ENCODE assay signal across 8 cellular contexts in genomic region chr14:89973234-89973823, GRCh38. TPM values are rescaled to one million over a fixed set of nuclear protein-coding genes. Genes with fewer than 3 reads are reported as not detected.
DNase-seq lines count a peak whose midpoint lies in the region; ATAC-seq and TF ChIP-seq lines count a peak whose summit lies in the region.

No MANE protein-coding gene starts in this region.

- CTCF ChIA-PET in activated CD4-positive, alpha-beta T cell treated with anti-CD3 and anti-CD28 coated beads for 36 hours (lab: Charles Lee), result interaction anchor here (0.6 to 4.5 kb wide), 18 partner anchors 9 to 393 kb away, joined by 3 to 53 read pairs (median 4); partner anchors contain the start of genes EFCAB11 and KCNK13

- no peaks in the 10 kb centered on the region for H3K27me3 Mint-ChIP-seq in activated CD4-positive, alpha-beta T cell treated with anti-CD3 and anti-CD28 coated beads for 36 hours
- H3K27me3 Mint-ChIP-seq in natural killer cell treated with Interleukin-12 subunit alpha and Interleukin-12 subunit beta and Interleukin-15 and Interleukin-18, amount 100 ng/mL, for 72 hours, result no peaks in the 10 kb centered on the region

- TF ChIP-seq CTCF in upper lobe of left lung (IDR thresholded peaks at IDR 0.05), result peak; percentile 61 to 79 (median 70)

- peak; percentile 63 for ATAC-seq in activated CD4-positive, alpha-beta T cell treated with anti-CD3 and anti-CD28 coated beads for 36 hours
- ATAC-seq in HG03442 (IDR thresholded peaks at IDR 0.05; ENCODE audit: unreplicated experiment) (peak; percentile 67), upper lobe of left lung (ENCODE audit: low FRiP score in 2 of 2) (peak; percentile 78 to 88)
- peak in 1 of 2 donors; percentile 68 for ATAC-seq in natural killer cell treated with Interleukin-12 subunit alpha and Interleukin-12 subunit beta and Interleukin-15 and Interleukin-18, amount 100 ng/mL, for 72 hours

- H3K36me3 ChIP-seq in upper lobe of left lung, result peaks cover 0 to 38% (median 14%) of the 10 kb centered on the region in 4 donors

- 57 to 63% methylated on average over 7 of the region's 7 CpGs for WGBS in upper lobe of left lung, 2 donors

- no peaks in the 10 kb centered on the region for H3K4me1 ChIP-seq in upper lobe of left lung

- no peaks in the 10 kb centered on the region for H3K27me3 ChIP-seq in upper lobe of left lung

- peak; percentile 70 for DNase-seq in activated CD4-positive, alpha-beta T cell treated with anti-CD3 and anti-CD28 coated beads for 36 hours
- no peak for DNase-seq in activated CD4-positive, alpha-beta T cell treated with anti-CD3 and anti-CD28 coated beads for 1 hour
- peak; percentile 82 for DNase-seq in NCI-H82 (lab: John Stamatoyannopoulos, UW)
- DNase-seq in activated T-cell treated with anti-CD3 and anti-CD28 coated beads for 48 hours (ENCODE audit: low read depth), result peak; percentile 19
- peak; percentile 64 for DNase-seq in fibroblast of gingiva (ENCODE audit: low read depth)
- peak; percentile 68 for DNase-seq in natural killer cell treated with Interleukin-12 subunit alpha and Interleukin-12 subunit beta and Interleukin-15 and Interleukin-18, amount 100 ng/mL, for 72 hours (ENCODE audit: low spot score)
- DNase-seq in upper lobe of left lung, result peak in 1 of 2 donors; percentile 66

- no peak overlapping the region for H3K4me3 ChIP-seq in upper lobe of left lung

- no peak for TF ChIP-seq EP300 in upper lobe of left lung (IDR thresholded peaks at IDR 0.05)

- H3K4me3 Mint-ChIP-seq in activated CD4-positive, alpha-beta T cell treated with anti-CD3 and anti-CD28 coated beads for 36 hours, result no peak overlapping the region
- H3K4me3 Mint-ChIP-seq in natural killer cell treated with Interleukin-12 subunit alpha and Interleukin-12 subunit beta and Interleukin-15 and Interleukin-18, amount 100 ng/mL, for 72 hours, result no peak overlapping the region

- no peak overlapping the region for H3K27ac ChIP-seq in upper lobe of left lung

- POLR2A ChIA-PET in activated CD4-positive, alpha-beta T cell treated with anti-CD3 and anti-CD28 coated beads for 36 hours (lab: Charles Lee), result interaction anchor here (0.6 kb wide), 1 partner anchor 232 kb away, joined by 3 read pairs; no protein-coding TSS in a partner anchor

- no peaks in the 10 kb centered on the region for H3K9me3 ChIP-seq in upper lobe of left lung

- peaks cover 66% of the 10 kb centered on the region for H3K36me3 Mint-ChIP-seq in activated CD4-positive, alpha-beta T cell treated with anti-CD3 and anti-CD28 coated beads for 36 hours (ENCODE audit: low read depth)
- peaks cover 31% of the 10 kb centered on the region for H3K36me3 Mint-ChIP-seq in natural killer cell treated with Interleukin-12 subunit alpha and Interleukin-12 subunit beta and Interleukin-15 and Interleukin-18, amount 100 ng/mL, for 72 hours

- no peaks in the 10 kb centered on the region for H3K9me3 Mint-ChIP-seq in activated CD4-positive, alpha-beta T cell treated with anti-CD3 and anti-CD28 coated beads for 36 hours (ENCODE audit: low read depth)
- H3K9me3 Mint-ChIP-seq in natural killer cell treated with Interleukin-12 subunit alpha and Interleukin-12 subunit beta and Interleukin-15 and Interleukin-18, amount 100 ng/mL, for 72 hours, result no peaks in the 10 kb centered on the region

- no peak overlapping the region for H3K27ac Mint-ChIP-seq in activated CD4-positive, alpha-beta T cell treated with anti-CD3 and anti-CD28 coated beads for 36 hours
- H3K27ac Mint-ChIP-seq in natural killer cell treated with Interleukin-12 subunit alpha and Interleukin-12 subunit beta and Interleukin-15 and Interleukin-18, amount 100 ng/mL, for 72 hours, result no peak overlapping the region

- intact Hi-C loops in activated CD4-positive, alpha-beta T cell treated with anti-CD3 and anti-CD28 coated beads for 36 hours (cut with DNase I, micrococcal nuclease), result loop anchor here (1.0 kb wide), 3 partner anchors 34 to 262 kb away; no protein-coding TSS in a partner anchor

- no peaks in the 10 kb centered on the region for H3K4me1 Mint-ChIP-seq in activated CD4-positive, alpha-beta T cell treated with anti-CD3 and anti-CD28 coated beads for 36 hours
- H3K4me1 Mint-ChIP-seq in natural killer cell treated with Interleukin-12 subunit alpha and Interleukin-12 subunit beta and Interleukin-15 and Interleukin-18, amount 100 ng/mL, for 72 hours (ENCODE audit: low read depth in 2 of 2), result peaks cover 4 to 5% of the 10 kb centered on the region in 2 donors

- no peak for TF ChIP-seq POLR2A in upper lobe of left lung (IDR thresholded peaks at IDR 0.05)

RNA-seq across cellular contexts. Expression of gene TDP1, which starts 17.6 kb away (rescaled TPM):
- total RNA-seq in activated CD4-positive, alpha-beta T cell treated with anti-CD3 and anti-CD28 coated beads for 36 hours, result 100 to 1,000 TPM; 101 to 108 TPM
- 10 to 100 TPM; 50.0 to 77.9 TPM for total RNA-seq in natural killer cell treated with Interleukin-12 subunit alpha and Interleukin-12 subunit beta and Interleukin-15 and Interleukin-18, amount 100 ng/mL, for 72 hours
- total RNA-seq in upper lobe of left lung, result 10 to 100 TPM in 4 of 6 donors, 1 to 10 TPM in 2; 6.4 to 33.5 (median 13.5) TPM

RNA-seq across cellular contexts. Expression of gene EFCAB11, which starts 18.8 kb away (rescaled TPM):
- total RNA-seq in activated CD4-positive, alpha-beta T cell treated with anti-CD3 and anti-CD28 coated beads for 36 hours, result 1 to 10 TPM; 4.8 to 6.3 TPM
- total RNA-seq in natural killer cell treated with Interleukin-12 subunit alpha and Interleukin-12 subunit beta and Interleukin-15 and Interleukin-18, amount 100 ng/mL, for 72 hours, result 1 to 10 TPM; 4.8 to 7.5 TPM
- total RNA-seq in upper lobe of left lung, result 1 to 10 TPM; 1.9 to 9.4 (median 4.6) TPM
